1 cellular context compared by ENCODE assay signal in genomic region chr1:147600119-147601111, GRCh38.
TF ChIP-seq lines count a peak whose summit lies in the region.

No MANE protein-coding gene starts in this region.

TF ChIP-seq in HepG2, 621 proteins besides CTCF, POLR2A, EP300 and RAD21 (continued from another document and continues in another):
- TF ChIP-seq, protein P1, sequence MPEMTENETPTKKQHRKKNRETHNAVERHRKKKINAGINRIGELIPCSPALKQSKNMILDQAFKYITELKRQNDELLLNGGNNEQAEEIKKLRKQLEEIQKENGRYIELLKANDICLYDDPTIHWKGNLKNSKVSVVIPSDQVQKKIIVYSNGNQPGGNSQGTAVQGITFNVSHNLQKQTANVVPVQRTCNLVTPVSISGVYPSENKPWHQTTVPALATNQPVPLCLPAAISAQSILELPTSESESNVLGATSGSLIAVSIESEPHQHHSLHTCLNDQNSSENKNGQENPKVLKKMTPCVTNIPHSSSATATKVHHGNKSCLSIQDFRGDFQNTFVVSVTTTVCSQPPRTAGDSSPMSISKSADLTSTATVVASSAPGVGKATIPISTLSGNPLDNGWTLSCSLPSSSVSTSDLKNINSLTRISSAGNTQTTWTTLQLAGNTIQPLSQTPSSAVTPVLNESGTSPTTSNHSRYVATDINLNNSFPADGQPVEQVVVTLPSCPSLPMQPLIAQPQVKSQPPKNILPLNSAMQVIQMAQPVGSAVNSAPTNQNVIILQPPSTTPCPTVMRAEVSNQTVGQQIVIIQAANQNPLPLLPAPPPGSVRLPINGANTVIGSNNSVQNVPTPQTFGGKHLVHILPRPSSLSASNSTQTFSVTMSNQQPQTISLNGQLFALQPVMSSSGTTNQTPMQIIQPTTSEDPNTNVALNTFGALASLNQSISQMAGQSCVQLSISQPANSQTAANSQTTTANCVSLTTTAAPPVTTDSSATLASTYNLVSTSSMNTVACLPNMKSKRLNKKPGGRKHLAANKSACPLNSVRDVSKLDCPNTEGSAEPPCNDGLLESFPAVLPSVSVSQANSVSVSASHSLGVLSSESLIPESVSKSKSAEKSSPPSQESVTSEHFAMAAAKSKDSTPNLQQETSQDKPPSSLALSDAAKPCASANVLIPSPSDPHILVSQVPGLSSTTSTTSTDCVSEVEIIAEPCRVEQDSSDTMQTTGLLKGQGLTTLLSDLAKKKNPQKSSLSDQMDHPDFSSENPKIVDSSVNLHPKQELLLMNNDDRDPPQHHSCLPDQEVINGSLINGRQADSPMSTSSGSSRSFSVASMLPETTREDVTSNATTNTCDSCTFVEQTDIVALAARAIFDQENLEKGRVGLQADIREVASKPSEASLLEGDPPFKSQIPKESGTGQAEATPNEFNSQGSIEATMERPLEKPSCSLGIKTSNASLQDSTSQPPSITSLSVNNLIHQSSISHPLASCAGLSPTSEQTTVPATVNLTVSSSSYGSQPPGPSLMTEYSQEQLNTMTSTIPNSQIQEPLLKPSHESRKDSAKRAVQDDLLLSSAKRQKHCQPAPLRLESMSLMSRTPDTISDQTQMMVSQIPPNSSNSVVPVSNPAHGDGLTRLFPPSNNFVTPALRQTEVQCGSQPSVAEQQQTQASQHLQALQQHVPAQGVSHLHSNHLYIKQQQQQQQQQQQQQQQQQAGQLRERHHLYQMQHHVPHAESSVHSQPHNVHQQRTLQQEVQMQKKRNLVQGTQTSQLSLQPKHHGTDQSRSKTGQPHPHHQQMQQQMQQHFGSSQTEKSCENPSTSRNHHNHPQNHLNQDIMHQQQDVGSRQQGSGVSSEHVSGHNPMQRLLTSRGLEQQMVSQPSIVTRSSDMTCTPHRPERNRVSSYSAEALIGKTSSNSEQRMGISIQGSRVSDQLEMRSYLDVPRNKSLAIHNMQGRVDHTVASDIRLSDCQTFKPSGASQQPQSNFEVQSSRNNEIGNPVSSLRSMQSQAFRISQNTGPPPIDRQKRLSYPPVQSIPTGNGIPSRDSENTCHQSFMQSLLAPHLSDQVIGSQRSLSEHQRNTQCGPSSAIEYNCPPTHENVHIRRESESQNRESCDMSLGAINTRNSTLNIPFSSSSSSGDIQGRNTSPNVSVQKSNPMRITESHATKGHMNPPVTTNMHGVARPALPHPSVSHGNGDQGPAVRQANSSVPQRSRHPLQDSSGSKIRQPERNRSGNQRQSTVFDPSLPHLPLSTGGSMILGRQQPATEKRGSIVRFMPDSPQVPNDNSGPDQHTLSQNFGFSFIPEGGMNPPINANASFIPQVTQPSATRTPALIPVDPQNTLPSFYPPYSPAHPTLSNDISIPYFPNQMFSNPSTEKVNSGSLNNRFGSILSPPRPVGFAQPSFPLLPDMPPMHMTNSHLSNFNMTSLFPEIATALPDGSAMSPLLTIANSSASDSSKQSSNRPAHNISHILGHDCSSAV (CRISPR knock-in tag; IDR thresholded peaks at IDR 0.05; ENCODE audit: borderline replicate concordance): no peak
- TF ChIP-seq, protein P2, sequence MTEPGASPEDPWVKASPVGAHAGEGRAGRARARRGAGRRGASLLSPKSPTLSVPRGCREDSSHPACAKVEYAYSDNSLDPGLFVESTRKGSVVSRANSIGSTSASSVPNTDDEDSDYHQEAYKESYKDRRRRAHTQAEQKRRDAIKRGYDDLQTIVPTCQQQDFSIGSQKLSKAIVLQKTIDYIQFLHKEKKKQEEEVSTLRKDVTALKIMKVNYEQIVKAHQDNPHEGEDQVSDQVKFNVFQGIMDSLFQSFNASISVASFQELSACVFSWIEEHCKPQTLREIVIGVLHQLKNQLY (CRISPR knock-in tag; IDR thresholded peaks at IDR 0.05): no peak
- no peak for TF ChIP-seq FOXK1 (CRISPR knock-in tag; IDR thresholded peaks at IDR 0.05; ENCODE audit: borderline replicate concordance, low read depth)
- TF ChIP-seq RAD51 (IDR thresholded peaks at IDR 0.05; ENCODE audit: borderline replicate concordance): no peak
- TF ChIP-seq ZNF543 (CRISPR knock-in tag; IDR thresholded peaks at IDR 0.05): no peak
- no peak for TF ChIP-seq ZNF660 (CRISPR knock-in tag; IDR thresholded peaks at IDR 0.05; ENCODE audit: borderline replicate concordance, low read depth)
- no peak for TF ChIP-seq ZNF773 (CRISPR knock-in tag; IDR thresholded peaks at IDR 0.05; ENCODE audit: borderline replicate concordance)
- TF ChIP-seq, protein P3, sequence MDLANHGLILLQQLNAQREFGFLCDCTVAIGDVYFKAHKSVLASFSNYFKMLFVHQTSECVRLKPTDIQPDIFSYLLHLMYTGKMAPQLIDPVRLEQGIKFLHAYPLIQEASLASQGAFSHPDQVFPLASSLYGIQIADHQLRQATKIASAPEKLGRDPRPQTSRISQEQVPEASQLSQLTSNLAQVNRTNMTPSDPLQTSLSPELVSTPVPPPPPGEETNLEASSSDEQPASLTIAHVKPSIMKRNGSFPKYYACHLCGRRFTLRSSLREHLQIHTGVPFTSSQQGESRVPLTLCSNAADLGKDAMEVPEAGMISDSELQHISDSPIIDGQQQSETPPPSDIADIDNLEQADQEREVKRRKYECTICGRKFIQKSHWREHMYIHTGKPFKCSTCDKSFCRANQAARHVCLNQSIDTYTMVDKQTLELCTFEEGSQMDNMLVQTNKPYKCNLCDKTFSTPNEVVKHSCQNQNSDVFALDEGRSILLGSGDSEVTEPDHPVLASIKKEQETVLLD (CRISPR knock-in tag; IDR thresholded peaks at IDR 0.05; ENCODE audit: low read depth): peak; percentile 88
- TF ChIP-seq ZNF362 (CRISPR knock-in tag; IDR thresholded peaks at IDR 0.05; ENCODE audit: borderline replicate concordance): no peak
- TF ChIP-seq, protein P4, sequence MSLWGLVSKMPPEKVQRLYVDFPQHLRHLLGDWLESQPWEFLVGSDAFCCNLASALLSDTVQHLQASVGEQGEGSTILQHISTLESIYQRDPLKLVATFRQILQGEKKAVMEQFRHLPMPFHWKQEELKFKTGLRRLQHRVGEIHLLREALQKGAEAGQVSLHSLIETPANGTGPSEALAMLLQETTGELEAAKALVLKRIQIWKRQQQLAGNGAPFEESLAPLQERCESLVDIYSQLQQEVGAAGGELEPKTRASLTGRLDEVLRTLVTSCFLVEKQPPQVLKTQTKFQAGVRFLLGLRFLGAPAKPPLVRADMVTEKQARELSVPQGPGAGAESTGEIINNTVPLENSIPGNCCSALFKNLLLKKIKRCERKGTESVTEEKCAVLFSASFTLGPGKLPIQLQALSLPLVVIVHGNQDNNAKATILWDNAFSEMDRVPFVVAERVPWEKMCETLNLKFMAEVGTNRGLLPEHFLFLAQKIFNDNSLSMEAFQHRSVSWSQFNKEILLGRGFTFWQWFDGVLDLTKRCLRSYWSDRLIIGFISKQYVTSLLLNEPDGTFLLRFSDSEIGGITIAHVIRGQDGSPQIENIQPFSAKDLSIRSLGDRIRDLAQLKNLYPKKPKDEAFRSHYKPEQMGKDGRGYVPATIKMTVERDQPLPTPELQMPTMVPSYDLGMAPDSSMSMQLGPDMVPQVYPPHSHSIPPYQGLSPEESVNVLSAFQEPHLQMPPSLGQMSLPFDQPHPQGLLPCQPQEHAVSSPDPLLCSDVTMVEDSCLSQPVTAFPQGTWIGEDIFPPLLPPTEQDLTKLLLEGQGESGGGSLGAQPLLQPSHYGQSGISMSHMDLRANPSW (CRISPR knock-in tag; IDR thresholded peaks at IDR 0.05; ENCODE audit: borderline replicate concordance): no peak
- no peak for TF ChIP-seq ZFP62 (CRISPR knock-in tag; IDR thresholded peaks at IDR 0.05)
- TF ChIP-seq ZNF318 (CRISPR knock-in tag; IDR thresholded peaks at IDR 0.05): no peak
- no peak for TF ChIP-seq ZFAT (CRISPR knock-in tag; conservative IDR thresholded peaks at IDR 0.05)
- no peak for TF ChIP-seq ZNF317 (CRISPR knock-in tag; IDR thresholded peaks at IDR 0.05)
- no peak for TF ChIP-seq SOX13 (IDR thresholded peaks at IDR 0.05)
- peak in 1 of 2 experiments; percentile 23; a peak in 1 of 4 replicates for TF ChIP-seq SOX13 (CRISPR knock-in tag; conservative IDR thresholded peaks at IDR 0.05 in 1 of 2, IDR thresholded peaks at IDR 0.05 in 1 of 2)
- peak; percentile 7; the same call in 1 of the 2 replicates for TF ChIP-seq SAP130 (CRISPR knock-in tag; IDR thresholded peaks at IDR 0.05; ENCODE audit: low read depth)
- no peak for TF ChIP-seq ZBTB7B (CRISPR knock-in tag; IDR thresholded peaks at IDR 0.05)
- TF ChIP-seq ZNF430 (CRISPR knock-in tag; IDR thresholded peaks at IDR 0.05): no peak
- TF ChIP-seq PHF21A (CRISPR knock-in tag; IDR thresholded peaks at IDR 0.05): no peak
- no peak for TF ChIP-seq GZF1 (CRISPR knock-in tag; IDR thresholded peaks at IDR 0.05)
- TF ChIP-seq, protein P5, sequence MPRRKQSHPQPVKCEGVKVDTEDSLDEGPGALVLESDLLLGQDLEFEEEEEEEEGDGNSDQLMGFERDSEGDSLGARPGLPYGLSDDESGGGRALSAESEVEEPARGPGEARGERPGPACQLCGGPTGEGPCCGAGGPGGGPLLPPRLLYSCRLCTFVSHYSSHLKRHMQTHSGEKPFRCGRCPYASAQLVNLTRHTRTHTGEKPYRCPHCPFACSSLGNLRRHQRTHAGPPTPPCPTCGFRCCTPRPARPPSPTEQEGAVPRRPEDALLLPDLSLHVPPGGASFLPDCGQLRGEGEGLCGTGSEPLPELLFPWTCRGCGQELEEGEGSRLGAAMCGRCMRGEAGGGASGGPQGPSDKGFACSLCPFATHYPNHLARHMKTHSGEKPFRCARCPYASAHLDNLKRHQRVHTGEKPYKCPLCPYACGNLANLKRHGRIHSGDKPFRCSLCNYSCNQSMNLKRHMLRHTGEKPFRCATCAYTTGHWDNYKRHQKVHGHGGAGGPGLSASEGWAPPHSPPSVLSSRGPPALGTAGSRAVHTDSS (CRISPR knock-in tag; conservative IDR thresholded peaks at IDR 0.05): no peak
- peak; percentile 95 for TF ChIP-seq ZNF281 (CRISPR knock-in tag; IDR thresholded peaks at IDR 0.05; ENCODE audit: borderline replicate concordance)
